ENCODE assay signal across 1 cellular context in the genomic region with DNA sequence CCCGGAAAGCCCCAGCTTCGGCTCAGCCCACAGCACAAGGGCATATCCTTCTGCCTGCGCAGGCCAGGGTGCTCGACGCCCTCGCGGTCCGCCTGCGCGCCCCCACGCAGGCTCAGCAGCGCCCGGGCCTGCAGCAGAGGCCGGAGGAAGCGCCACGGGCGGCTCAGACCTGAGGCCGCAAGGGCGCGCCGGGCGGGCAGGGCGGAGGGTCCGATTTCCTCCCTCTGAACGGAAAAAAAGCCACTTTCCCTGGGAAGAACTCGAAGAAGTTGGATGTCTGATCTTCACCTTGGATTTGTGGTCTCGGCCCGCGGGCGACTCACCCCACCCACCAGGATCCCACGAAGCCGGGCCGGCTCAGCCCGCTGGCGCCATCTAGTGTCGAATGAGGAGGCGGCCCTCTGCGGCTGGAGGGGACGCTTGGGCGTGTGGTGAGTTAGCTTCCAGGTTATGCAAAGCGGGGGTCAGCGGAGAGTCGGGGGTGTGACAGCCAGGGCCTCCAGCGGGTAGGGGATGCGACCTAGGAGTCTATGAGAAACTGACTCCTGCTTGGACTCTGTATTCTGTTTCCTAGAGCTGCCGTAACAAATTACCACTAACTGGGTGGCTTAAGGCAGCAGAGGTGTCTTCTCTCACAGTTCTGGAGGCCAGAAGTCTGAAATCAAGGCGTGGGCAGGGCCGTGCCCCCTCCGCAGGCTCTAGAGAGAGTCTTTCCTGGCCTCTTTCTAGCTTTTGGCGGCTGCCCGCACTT.
TF ChIP-seq lines count a peak whose summit lies in the region.

No MANE protein-coding gene starts in this region.

TF ChIP-seq in K562, 482 proteins besides CTCF, POLR2A, EP300 and RAD21 (continued from another document and continues in another):
- TF ChIP-seq FOS (IDR thresholded peaks at IDR 0.05; ENCODE audit: extremely low read depth, insufficient read length) (no peak), TSC22D4 (tag; IDR thresholded peaks at IDR 0.05) (no peak), ZNF143 (CRISPR knock-in tag; IDR thresholded peaks at IDR 0.05) (no peak), ZBTB7A (IDR thresholded peaks at IDR 0.05; ENCODE audit: borderline replicate concordance, control insufficient read depth, low read depth, low read length) (peak; percentile 27; the same call in 1 of the 2 replicates), HEY1 (CRISPR knock-in tag; IDR thresholded peaks at IDR 0.05; ENCODE audit: borderline replicate concordance) (no peak), ZNF263 (CRISPR knock-in tag; IDR thresholded peaks at IDR 0.05; ENCODE audit: borderline replicate concordance) (peak; percentile 60; the same call in 1 of the 2 replicates), ATF7 (IDR thresholded peaks at IDR 0.05) (no peak), GTF2F1 (IDR thresholded peaks at IDR 0.05; ENCODE audit: low read depth, low read length) (no peak), PPARD (CRISPR knock-in tag; IDR thresholded peaks at IDR 0.05) (no peak), KLF6 (CRISPR knock-in tag; IDR thresholded peaks at IDR 0.05; ENCODE audit: borderline replicate concordance) (no peak), ZKSCAN3 (CRISPR knock-in tag; IDR thresholded peaks at IDR 0.05) (no peak), ZNF23 (CRISPR knock-in tag; IDR thresholded peaks at IDR 0.05) (no peak), ARID2 (IDR thresholded peaks at IDR 0.05) (peak; percentile 92; the same call in 1 of the 2 replicates), CHD2 (IDR thresholded peaks at IDR 0.05; ENCODE audit: low read depth, low read length) (no peak), HMGN3 (IDR thresholded peaks at IDR 0.05; ENCODE audit: borderline replicate concordance, extremely low read depth, insufficient read length, low read depth, low read length) (peak; percentile 26), SMAD4 (CRISPR knock-in tag; conservative IDR thresholded peaks at IDR 0.05) (no peak; the same call in 1 of the 2 replicates), RBM39 (optimal IDR thresholded peaks at IDR 0.05; ENCODE audit: low read depth, low read length) (no peak), TFAM (CRISPR knock-in tag; conservative IDR thresholded peaks at IDR 0.05) (no peak), HDAC8 (tag; IDR thresholded peaks at IDR 0.05) (0 out of 2 replicates have a peak, but pooled peaks have one; percentile 48), YBX1 (IDR thresholded peaks at IDR 0.05) (no peak), ZNF77 (CRISPR knock-in tag; IDR thresholded peaks at IDR 0.05) (no peak), NFATC3 (IDR thresholded peaks at IDR 0.05) (no peak), PHTF2 (CRISPR knock-in tag; IDR thresholded peaks at IDR 0.05) (no peak), ZNF436 (CRISPR knock-in tag; IDR thresholded peaks at IDR 0.05) (no peak), SRF (CRISPR knock-in tag; IDR thresholded peaks at IDR 0.05) (no peak), ZBED1 (IDR thresholded peaks at IDR 0.05) (no peak), RNF2 (IDR thresholded peaks at IDR 0.05) (no peak), ZNF431 (CRISPR knock-in tag; IDR thresholded peaks at IDR 0.05) (no peak), ZNF12 (CRISPR knock-in tag; IDR thresholded peaks at IDR 0.05) (no peak), MBD2 (IDR thresholded peaks at IDR 0.05; ENCODE audit: borderline replicate concordance, low read depth) (no peak), NONO (IDR thresholded peaks at IDR 0.05; ENCODE audit: low read depth in 2 of 2, low read length in 1 of 2) (peak in 1 of 2 experiments; percentile 38; a peak in 1 of 4 replicates), CBFA2T3 (IDR thresholded peaks at IDR 0.05) (no peak), GATA2 (CRISPR knock-in tag; IDR thresholded peaks at IDR 0.05) (no peak), MAFK (IDR thresholded peaks at IDR 0.05; ENCODE audit: low read length) (no peak), CHCHD3 (CRISPR knock-in tag; IDR thresholded peaks at IDR 0.05) (no peak)
- TF ChIP-seq, protein P1, sequence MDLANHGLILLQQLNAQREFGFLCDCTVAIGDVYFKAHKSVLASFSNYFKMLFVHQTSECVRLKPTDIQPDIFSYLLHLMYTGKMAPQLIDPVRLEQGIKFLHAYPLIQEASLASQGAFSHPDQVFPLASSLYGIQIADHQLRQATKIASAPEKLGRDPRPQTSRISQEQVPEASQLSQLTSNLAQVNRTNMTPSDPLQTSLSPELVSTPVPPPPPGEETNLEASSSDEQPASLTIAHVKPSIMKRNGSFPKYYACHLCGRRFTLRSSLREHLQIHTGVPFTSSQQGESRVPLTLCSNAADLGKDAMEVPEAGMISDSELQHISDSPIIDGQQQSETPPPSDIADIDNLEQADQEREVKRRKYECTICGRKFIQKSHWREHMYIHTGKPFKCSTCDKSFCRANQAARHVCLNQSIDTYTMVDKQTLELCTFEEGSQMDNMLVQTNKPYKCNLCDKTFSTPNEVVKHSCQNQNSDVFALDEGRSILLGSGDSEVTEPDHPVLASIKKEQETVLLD (IDR thresholded peaks at IDR 0.05), result peak; percentile 61; the same call in 1 of the 2 replicates
- TF ChIP-seq, protein P2, sequence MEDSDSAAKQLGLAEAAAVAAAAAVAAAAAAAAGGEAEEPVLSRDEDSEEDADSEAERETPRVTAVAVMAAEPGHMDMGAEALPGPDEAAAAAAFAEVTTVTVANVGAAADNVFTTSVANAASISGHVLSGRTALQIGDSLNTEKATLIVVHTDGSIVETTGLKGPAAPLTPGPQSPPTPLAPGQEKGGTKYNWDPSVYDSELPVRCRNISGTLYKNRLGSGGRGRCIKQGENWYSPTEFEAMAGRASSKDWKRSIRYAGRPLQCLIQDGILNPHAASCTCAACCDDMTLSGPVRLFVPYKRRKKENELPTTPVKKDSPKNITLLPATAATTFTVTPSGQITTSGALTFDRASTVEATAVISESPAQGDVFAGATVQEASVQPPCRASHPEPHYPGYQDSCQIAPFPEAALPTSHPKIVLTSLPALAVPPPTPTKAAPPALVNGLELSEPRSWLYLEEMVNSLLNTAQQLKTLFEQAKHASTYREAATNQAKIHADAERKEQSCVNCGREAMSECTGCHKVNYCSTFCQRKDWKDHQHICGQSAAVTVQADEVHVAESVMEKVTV (CRISPR knock-in tag; IDR thresholded peaks at IDR 0.05), result peak; percentile 93
- TF ChIP-seq, protein P3, sequence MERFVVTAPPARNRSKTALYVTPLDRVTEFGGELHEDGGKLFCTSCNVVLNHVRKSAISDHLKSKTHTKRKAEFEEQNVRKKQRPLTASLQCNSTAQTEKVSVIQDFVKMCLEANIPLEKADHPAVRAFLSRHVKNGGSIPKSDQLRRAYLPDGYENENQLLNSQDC (CRISPR knock-in tag; IDR thresholded peaks at IDR 0.05), result no peak
- TF ChIP-seq, protein P4, sequence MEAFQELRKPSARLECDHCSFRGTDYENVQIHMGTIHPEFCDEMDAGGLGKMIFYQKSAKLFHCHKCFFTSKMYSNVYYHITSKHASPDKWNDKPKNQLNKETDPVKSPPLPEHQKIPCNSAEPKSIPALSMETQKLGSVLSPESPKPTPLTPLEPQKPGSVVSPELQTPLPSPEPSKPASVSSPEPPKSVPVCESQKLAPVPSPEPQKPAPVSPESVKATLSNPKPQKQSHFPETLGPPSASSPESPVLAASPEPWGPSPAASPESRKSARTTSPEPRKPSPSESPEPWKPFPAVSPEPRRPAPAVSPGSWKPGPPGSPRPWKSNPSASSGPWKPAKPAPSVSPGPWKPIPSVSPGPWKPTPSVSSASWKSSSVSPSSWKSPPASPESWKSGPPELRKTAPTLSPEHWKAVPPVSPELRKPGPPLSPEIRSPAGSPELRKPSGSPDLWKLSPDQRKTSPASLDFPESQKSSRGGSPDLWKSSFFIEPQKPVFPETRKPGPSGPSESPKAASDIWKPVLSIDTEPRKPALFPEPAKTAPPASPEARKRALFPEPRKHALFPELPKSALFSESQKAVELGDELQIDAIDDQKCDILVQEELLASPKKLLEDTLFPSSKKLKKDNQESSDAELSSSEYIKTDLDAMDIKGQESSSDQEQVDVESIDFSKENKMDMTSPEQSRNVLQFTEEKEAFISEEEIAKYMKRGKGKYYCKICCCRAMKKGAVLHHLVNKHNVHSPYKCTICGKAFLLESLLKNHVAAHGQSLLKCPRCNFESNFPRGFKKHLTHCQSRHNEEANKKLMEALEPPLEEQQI (IDR thresholded peaks at IDR 0.05), result no peak
- TF ChIP-seq, protein P5, sequence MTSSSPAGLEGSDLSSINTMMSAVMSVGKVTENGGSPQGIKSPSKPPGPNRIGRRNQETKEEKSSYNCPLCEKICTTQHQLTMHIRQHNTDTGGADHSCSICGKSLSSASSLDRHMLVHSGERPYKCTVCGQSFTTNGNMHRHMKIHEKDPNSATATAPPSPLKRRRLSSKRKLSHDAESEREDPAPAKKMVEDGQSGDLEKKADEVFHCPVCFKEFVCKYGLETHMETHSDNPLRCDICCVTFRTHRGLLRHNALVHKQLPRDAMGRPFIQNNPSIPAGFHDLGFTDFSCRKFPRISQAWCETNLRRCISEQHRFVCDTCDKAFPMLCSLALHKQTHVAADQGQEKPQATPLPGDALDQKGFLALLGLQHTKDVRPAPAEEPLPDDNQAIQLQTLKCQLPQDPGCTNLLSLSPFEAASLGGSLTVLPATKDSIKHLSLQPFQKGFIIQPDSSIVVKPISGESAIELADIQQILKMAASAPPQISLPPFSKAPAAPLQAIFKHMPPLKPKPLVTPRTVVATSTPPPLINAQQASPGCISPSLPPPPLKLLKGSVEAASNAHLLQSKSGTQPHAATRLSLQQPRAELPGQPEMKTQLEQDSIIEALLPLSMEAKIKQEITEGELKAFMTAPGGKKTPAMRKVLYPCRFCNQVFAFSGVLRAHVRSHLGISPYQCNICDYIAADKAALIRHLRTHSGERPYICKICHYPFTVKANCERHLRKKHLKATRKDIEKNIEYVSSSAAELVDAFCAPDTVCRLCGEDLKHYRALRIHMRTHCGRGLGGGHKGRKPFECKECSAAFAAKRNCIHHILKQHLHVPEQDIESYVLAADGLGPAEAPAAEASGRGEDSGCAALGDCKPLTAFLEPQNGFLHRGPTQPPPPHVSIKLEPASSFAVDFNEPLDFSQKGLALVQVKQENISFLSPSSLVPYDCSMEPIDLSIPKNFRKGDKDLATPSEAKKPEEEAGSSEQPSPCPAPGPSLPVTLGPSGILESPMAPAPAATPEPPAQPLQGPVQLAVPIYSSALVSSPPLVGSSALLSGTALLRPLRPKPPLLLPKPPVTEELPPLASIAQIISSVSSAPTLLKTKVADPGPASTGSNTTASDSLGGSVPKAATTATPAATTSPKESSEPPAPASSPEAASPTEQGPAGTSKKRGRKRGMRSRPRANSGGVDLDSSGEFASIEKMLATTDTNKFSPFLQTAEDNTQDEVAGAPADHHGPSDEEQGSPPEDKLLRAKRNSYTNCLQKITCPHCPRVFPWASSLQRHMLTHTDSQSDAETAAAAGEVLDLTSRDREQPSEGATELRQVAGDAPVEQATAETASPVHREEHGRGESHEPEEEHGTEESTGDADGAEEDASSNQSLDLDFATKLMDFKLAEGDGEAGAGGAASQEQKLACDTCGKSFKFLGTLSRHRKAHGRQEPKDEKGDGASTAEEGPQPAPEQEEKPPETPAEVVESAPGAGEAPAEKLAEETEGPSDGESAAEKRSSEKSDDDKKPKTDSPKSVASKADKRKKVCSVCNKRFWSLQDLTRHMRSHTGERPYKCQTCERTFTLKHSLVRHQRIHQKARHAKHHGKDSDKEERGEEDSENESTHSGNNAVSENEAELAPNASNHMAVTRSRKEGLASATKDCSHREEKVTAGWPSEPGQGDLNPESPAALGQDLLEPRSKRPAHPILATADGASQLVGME (CRISPR knock-in tag; IDR thresholded peaks at IDR 0.05), result no peak
- TF ChIP-seq, protein P6, sequence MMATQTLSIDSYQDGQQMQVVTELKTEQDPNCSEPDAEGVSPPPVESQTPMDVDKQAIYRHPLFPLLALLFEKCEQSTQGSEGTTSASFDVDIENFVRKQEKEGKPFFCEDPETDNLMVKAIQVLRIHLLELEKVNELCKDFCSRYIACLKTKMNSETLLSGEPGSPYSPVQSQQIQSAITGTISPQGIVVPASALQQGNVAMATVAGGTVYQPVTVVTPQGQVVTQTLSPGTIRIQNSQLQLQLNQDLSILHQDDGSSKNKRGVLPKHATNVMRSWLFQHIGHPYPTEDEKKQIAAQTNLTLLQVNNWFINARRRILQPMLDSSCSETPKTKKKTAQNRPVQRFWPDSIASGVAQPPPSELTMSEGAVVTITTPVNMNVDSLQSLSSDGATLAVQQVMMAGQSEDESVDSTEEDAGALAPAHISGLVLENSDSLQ (IDR thresholded peaks at IDR 0.05), result no peak
- TF ChIP-seq, protein P7, sequence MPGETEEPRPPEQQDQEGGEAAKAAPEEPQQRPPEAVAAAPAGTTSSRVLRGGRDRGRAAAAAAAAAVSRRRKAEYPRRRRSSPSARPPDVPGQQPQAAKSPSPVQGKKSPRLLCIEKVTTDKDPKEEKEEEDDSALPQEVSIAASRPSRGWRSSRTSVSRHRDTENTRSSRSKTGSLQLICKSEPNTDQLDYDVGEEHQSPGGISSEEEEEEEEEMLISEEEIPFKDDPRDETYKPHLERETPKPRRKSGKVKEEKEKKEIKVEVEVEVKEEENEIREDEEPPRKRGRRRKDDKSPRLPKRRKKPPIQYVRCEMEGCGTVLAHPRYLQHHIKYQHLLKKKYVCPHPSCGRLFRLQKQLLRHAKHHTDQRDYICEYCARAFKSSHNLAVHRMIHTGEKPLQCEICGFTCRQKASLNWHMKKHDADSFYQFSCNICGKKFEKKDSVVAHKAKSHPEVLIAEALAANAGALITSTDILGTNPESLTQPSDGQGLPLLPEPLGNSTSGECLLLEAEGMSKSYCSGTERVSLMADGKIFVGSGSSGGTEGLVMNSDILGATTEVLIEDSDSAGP (CRISPR knock-in tag; IDR thresholded peaks at IDR 0.05), result no peak
- TF ChIP-seq, protein P8, sequence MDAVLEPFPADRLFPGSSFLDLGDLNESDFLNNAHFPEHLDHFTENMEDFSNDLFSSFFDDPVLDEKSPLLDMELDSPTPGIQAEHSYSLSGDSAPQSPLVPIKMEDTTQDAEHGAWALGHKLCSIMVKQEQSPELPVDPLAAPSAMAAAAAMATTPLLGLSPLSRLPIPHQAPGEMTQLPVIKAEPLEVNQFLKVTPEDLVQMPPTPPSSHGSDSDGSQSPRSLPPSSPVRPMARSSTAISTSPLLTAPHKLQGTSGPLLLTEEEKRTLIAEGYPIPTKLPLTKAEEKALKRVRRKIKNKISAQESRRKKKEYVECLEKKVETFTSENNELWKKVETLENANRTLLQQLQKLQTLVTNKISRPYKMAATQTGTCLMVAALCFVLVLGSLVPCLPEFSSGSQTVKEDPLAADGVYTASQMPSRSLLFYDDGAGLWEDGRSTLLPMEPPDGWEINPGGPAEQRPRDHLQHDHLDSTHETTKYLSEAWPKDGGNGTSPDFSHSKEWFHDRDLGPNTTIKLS (IDR thresholded peaks at IDR 0.05; ENCODE audit: borderline replicate concordance, low read depth), result no peak
- TF ChIP-seq, protein P9, sequence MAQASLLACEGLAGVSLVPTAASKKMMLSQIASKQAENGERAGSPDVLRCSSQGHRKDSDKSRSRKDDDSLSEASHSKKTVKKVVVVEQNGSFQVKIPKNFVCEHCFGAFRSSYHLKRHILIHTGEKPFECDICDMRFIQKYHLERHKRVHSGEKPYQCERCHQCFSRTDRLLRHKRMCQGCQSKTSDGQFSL (CRISPR knock-in tag; IDR thresholded peaks at IDR 0.05), result 0 out of 2 replicates have a peak, but pooled peaks have one; percentile 49
- TF ChIP-seq, protein P9 (tag; IDR thresholded peaks at IDR 0.05), result no peak
- TF ChIP-seq, protein P10, sequence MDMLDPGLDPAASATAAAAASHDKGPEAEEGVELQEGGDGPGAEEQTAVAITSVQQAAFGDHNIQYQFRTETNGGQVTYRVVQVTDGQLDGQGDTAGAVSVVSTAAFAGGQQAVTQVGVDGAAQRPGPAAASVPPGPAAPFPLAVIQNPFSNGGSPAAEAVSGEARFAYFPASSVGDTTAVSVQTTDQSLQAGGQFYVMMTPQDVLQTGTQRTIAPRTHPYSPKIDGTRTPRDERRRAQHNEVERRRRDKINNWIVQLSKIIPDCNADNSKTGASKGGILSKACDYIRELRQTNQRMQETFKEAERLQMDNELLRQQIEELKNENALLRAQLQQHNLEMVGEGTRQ (CRISPR knock-in tag; IDR thresholded peaks at IDR 0.05), result no peak
